Comparison of ENCODE assay signal across 14 cellular contexts in the genomic region with DNA sequence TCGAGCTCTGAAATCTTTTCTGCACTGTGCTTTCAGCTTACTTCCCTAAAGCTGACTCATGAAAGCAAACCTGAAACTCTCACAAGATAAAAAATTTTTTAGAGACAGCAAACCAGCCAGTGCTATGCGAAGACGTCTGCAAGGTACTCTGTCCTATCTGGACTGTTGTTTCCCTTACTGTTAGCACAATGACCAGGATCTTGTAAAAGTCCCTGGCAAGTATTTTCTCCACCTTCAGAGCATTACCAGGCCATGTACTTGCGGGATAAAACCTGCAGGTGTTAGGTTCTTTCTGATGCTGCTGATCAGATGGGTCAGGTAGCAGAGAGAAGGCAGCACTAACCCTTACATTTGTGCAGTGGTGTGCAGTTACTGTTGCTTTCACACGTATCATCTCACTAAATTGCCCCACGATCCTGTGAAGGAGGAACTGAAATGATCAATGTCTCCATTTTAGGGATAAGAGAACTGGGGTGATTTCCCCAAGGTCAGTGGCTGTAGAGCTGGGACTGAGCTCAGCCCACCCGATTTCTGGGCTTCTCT. TPM values are rescaled to one million over a fixed set of nuclear protein-coding genes. Genes with fewer than 3 reads are reported as not detected.
A peak's percentile ranks its signal among the peaks of the same experiment; 100 is the strongest.
DNase-seq lines count a peak whose midpoint lies in the region; ATAC-seq, FAIRE-seq and TF ChIP-seq lines count a peak whose summit lies in the region.
"Had no signal": no experiment of that assay in that cellular context is flagged by ENCODE, and none has a peak within 500 bp of the region (broad histone marks: within the 10 kb centered on the region; RNA-seq: fewer than 3 reads in every experiment).

No MANE protein-coding gene starts in this region.

- peaks cover 64% of the 10 kb centered on the region for H3K4me1 ChIP-seq in PC-3 (ENCODE audit: insufficient read depth, low read length)
- no peaks in the 10 kb centered on the region for H3K4me1 ChIP-seq in effector memory CD4-positive, alpha-beta T cell (ENCODE audit: control insufficient read depth, insufficient read depth, low read length, poor library complexity, severe bottlenecking)

- no peaks in the 10 kb centered on the region for H3K79me2 ChIP-seq in PC-3 (ENCODE audit: low read length)

- BruUV-seq in PC-3 (replicated peaks; lab: Mats Ljungman, UMichigan): no TSS peak

- 0 out of 2 replicates have a peak overlapping the region, but pooled peaks have one; percentile 2 for H3K27ac ChIP-seq in PC-3 (ENCODE audit: low read length)
- H3K27ac ChIP-seq in effector memory CD4-positive, alpha-beta T cell (ENCODE audit: insufficient read depth, low read length, poor library complexity, severe bottlenecking): no peak overlapping the region
- H3K27ac ChIP-seq: thyroid gland, VCaP had no signal

- H3K9me3 ChIP-seq in PC-3 (ENCODE audit: low read length): no peaks in the 10 kb centered on the region
- no peaks in the 10 kb centered on the region for H3K9me3 ChIP-seq in effector memory CD4-positive, alpha-beta T cell (ENCODE audit: control insufficient read depth, low read length)
- H3K9me3 ChIP-seq: thyroid gland had no signal

- H3K4me2 ChIP-seq in PC-3 (ENCODE audit: low read length): no peak overlapping the region

- H3K9me2 ChIP-seq in PC-3 (replicated peaks; ENCODE audit: low read length): no peaks in the 10 kb centered on the region

- no peaks in the 10 kb centered on the region for H3K27me3 ChIP-seq in PC-3 (ENCODE audit: low read length)
- no peaks in the 10 kb centered on the region for H3K27me3 ChIP-seq in effector memory CD4-positive, alpha-beta T cell (replicated peaks; ENCODE audit: control insufficient read depth, insufficient read depth, low read length, poor library complexity, severe bottlenecking)
- H3K27me3 ChIP-seq: thyroid gland had no signal

- intact Hi-C loops in PC-3 (cut with micrococcal nuclease): no loop called here

- DNase-seq in GM12892 (ENCODE audit: insufficient read length) (peak; percentile 46), PC-3 (peak; percentile 32), NCI-H1105 (lab: John Stamatoyannopoulos, UW) (no peak), cerebellar cortex (ENCODE audit: low spot score) (no peak)
- no peak for DNase-seq in effector memory CD4-positive, alpha-beta T cell
- DNase-seq: activated gamma-delta T cell treated with Interleukin-2 at 50 U/mL for 16 hours, hypothalamus, Kasumi-1, naive B cell, thyroid gland had no signal

- H4K20me1 ChIP-seq in PC-3 (ENCODE audit: low read length): no peaks in the 10 kb centered on the region

- no peak overlapping the region for H3K4me3 ChIP-seq in PC-3 (ENCODE audit: low read length)
- no peak overlapping the region for H3K4me3 ChIP-seq in effector memory CD4-positive, alpha-beta T cell (ENCODE audit: insufficient read depth, low read depth, low read length, poor library complexity, severe bottlenecking)
- H3K4me3 ChIP-seq: thyroid gland had no signal

- H2AFZ ChIP-seq in PC-3 (ENCODE audit: low read length): no peak overlapping the region

- peaks cover 3% of the 10 kb centered on the region for H3F3A ChIP-seq in PC-3 (ENCODE audit: low read length, unreplicated experiment)

- H3K36me3 ChIP-seq in PC-3 (ENCODE audit: low read depth, low read length): no peaks in the 10 kb centered on the region
- no peaks in the 10 kb centered on the region for H3K36me3 ChIP-seq in effector memory CD4-positive, alpha-beta T cell (ENCODE audit: control insufficient read depth, insufficient read depth, low read length)

- TF ChIP-seq POLR2A in GM12892 (IDR thresholded peaks at IDR 0.05; ENCODE audit: low read depth, low read length): no peak

- no peak overlapping the region for H3K9ac ChIP-seq in PC-3 (ENCODE audit: low read length)

- peak; percentile 76 for FAIRE-seq in GM12892 (lab: Jason Lieb, UNC)

- ATAC-seq in GM19463 (IDR thresholded peaks at IDR 0.05; ENCODE audit: unreplicated experiment) (peak; percentile 64), HG03039 (IDR thresholded peaks at IDR 0.05; ENCODE audit: unreplicated experiment) (peak; percentile 48), PC-3 (no peak), HG03571 (IDR thresholded peaks at IDR 0.05; ENCODE audit: unreplicated experiment) (no peak)

- CTCF ChIA-PET in PC-3 (lab: Charles Lee): interaction anchor here (0.7 to 1.2 kb wide), 2 partner anchors 55 to 56 kb away, joined by 3 to 4 read pairs; no protein-coding TSS in a partner anchor

- TF ChIP-seq CTCF in PC-3 (conservative IDR thresholded peaks at IDR 0.05; ENCODE audit: low read depth, low read length): no peak

- POLR2A ChIA-PET in PC-3 (lab: Charles Lee; ENCODE audit: unreplicated experiment): interaction anchor here (0.6 to 0.7 kb wide), 3 partner anchors 13 to 23 kb away, joined by 3 to 6 read pairs (median 5); no protein-coding TSS in a partner anchor

RNA-seq across cellular contexts. Expression of a gene that starts 56.6 kb away (rescaled TPM):
- polyA plus RNA-seq in GM12892 (2012; ENCODE audit: missing spikeins): 1.5 TPM
- total RNA-seq in PC-3 (2014; rRNA removed): 15.8 and 16.2 TPM in 2 replicates

Comparison
In these comparisons a context has a peak if more than half of its experiments do, and no peak if none do; other contexts are left out.
1. DNase-seq: peak in GM12892 (single experiment) and PC-3 (single experiment); none in effector memory CD4-positive, alpha-beta T cell (0 of 3), NCI-H1105 (single experiment) and cerebellar cortex (single experiment).
2. ATAC-seq: peak in GM19463 (single experiment) and HG03039 (single experiment); none in PC-3 (single experiment) and HG03571 (single experiment).